ENCODE assay signal across 18 cellular contexts in genomic region chr4:73621357-73621756, GRCh38. TPM values are rescaled to one million over a fixed set of nuclear protein-coding genes. Genes with fewer than 3 reads are reported as not detected.
A peak's percentile ranks its signal among the peaks of the same experiment; 100 is the strongest.
DNase-seq lines count a peak whose midpoint lies in the region; ATAC-seq, FAIRE-seq and TF ChIP-seq lines count a peak whose summit lies in the region.
"Had no signal": no experiment of that assay in that cellular context is flagged by ENCODE, and none has a peak within 500 bp of the region (broad histone marks: within the 10 kb centered on the region; RNA-seq: fewer than 3 reads in every experiment).

No MANE protein-coding gene starts in this region.

- ATAC-seq in A549 (no peak), RWPE2 (ENCODE audit: low read depth) (no peak), mucosa of descending colon (peak; percentile 48), HG02759 (IDR thresholded peaks at IDR 0.05; ENCODE audit: unreplicated experiment) (no peak)
- ATAC-seq: HepG2 had no signal

- TF ChIP-seq CTCF in A549 (IDR thresholded peaks at IDR 0.05) (no peak), RWPE2 (IDR thresholded peaks at IDR 0.05; ENCODE audit: poor library complexity, severe bottlenecking) (no peak), mucosa of descending colon (IDR thresholded peaks at IDR 0.05) (no peak)

- H3K36me3 Mint-ChIP-seq in activated CD4-positive, alpha-beta memory T cell treated with anti-CD3 and anti-CD28 coated beads, Interleukin-2, amount 10 ng/mL, durations not matched to agents 7 days and 5 days (ENCODE audit: low read depth), result no peaks in the 10 kb centered on the region

- no peaks in the 10 kb centered on the region for H3K36me3 ChIP-seq in RWPE2 (ENCODE audit: low read depth)
- H3K36me3 ChIP-seq in mucosa of descending colon (ENCODE audit: low read depth), result no peaks in the 10 kb centered on the region
- H3K36me3 ChIP-seq: Peyer's patch had no signal

- TF ChIP-seq POLR2A in A549 (IDR thresholded peaks at IDR 0.05; ENCODE audit: low read length), result no peak

- CTCF ChIA-PET in A549 (lab: Yijun Ruan, JAX), result interaction anchor here (0.6 kb wide), 1 partner anchor 28 kb away, joined by 3 read pairs; no protein-coding TSS in a partner anchor
- CTCF ChIA-PET in activated CD4-positive, alpha-beta memory T cell treated with anti-CD3 and anti-CD28 coated beads, Interleukin-2, amount 10 ng/mL, durations not matched to agents 7 days and 5 days (lab: Charles Lee), result no interaction called here

- H3K27ac ChIP-seq in A549 (peak overlapping the region in 1 of 2 experiments; percentile 13; a peak in 1 of 6 replicates), RWPE2 (ENCODE audit: poor library complexity, severe bottlenecking) (peak overlapping the region; percentile 54)
- H3K27ac ChIP-seq: GM23248 had no signal

- H3K27me3 ChIP-seq in RWPE2 (ENCODE audit: insufficient read depth, poor library complexity, severe bottlenecking), result no peaks in the 10 kb centered on the region
- H3K27me3 ChIP-seq: Peyer's patch had no signal

- FAIRE-seq in A549 (lab: Jason Lieb, UNC), result no peak
- FAIRE-seq: HepG2 had no signal

- H3K27me3 Mint-ChIP-seq in activated CD4-positive, alpha-beta memory T cell treated with anti-CD3 and anti-CD28 coated beads, Interleukin-2, amount 10 ng/mL, durations not matched to agents 7 days and 5 days, result peaks cover 17% of the 10 kb centered on the region

- TF ChIP-seq EP300 in A549 (IDR thresholded peaks at IDR 0.05), result no peak

- no peak for TF ChIP-seq RAD21 in A549 (conservative IDR thresholded peaks at IDR 0.05 in 1 of 2, IDR thresholded peaks at IDR 0.05 in 1 of 2)

- H3K4me1 Mint-ChIP-seq in activated CD4-positive, alpha-beta memory T cell treated with anti-CD3 and anti-CD28 coated beads, Interleukin-2, amount 10 ng/mL, durations not matched to agents 7 days and 5 days, result peaks cover 3% of the 10 kb centered on the region

- H3K27ac Mint-ChIP-seq in activated CD4-positive, alpha-beta memory T cell treated with anti-CD3 and anti-CD28 coated beads, Interleukin-2, amount 10 ng/mL, durations not matched to agents 7 days and 5 days, result no peak overlapping the region

- H3K4me1 ChIP-seq in A549 (peaks cover 34% of the 10 kb centered on the region), RWPE2 (ENCODE audit: insufficient read depth, poor library complexity, severe bottlenecking) (peaks cover 37% of the 10 kb centered on the region), mucosa of descending colon (ENCODE audit: low read depth) (no peaks in the 10 kb centered on the region)
- H3K4me1 ChIP-seq: Peyer's patch had no signal

- peak overlapping the region; percentile 80; the same call in 2 of the 3 replicates for H3K4me2 ChIP-seq in A549

- H3K4me3 Mint-ChIP-seq in activated CD4-positive, alpha-beta memory T cell treated with anti-CD3 and anti-CD28 coated beads, Interleukin-2, amount 10 ng/mL, durations not matched to agents 7 days and 5 days, result no peak overlapping the region

- no peak for DNase-seq in A549 (ENCODE audit: low read depth in 1 of 2, low spot score in 1 of 2)
- DNase-seq in DMS53 treated with DMSO at 0.1 percent for 48 hours (lab: John Stamatoyannopoulos, UW; ENCODE audit: unreplicated experiment), result peak; percentile 34
- DNase-seq in RWPE2 (ENCODE audit: low spot score), result no peak
- no peak for DNase-seq in mucosa of descending colon
- no peak for DNase-seq in activated CD4-positive, alpha-beta memory T cell treated with anti-CD3 and anti-CD28 coated beads, Interleukin-2, amount 10 ng/mL, durations not matched to agents 7 days and 5 days
- no peak for DNase-seq in posterior vena cava (ENCODE audit: low spot score)
- DNase-seq: AML-193, DND-41, GF-D8, GM23248, NCI-H1436, NCI-H2081, NCI-H226, NCI-H69, SHP77 treated with DMSO at 0.1 percent for 48 hours had no signal

- H3K4me3 ChIP-seq in A549 (no peak overlapping the region), RWPE2 (ENCODE audit: severe bottlenecking) (no peak overlapping the region), mucosa of descending colon (no peak overlapping the region)
- H3K4me3 ChIP-seq: GM23248 had no signal

- POLR2A ChIA-PET in A549 (lab: Yijun Ruan, JAX), result no interaction called here
- POLR2A ChIA-PET in activated CD4-positive, alpha-beta memory T cell treated with anti-CD3 and anti-CD28 coated beads, Interleukin-2, amount 10 ng/mL, durations not matched to agents 7 days and 5 days (lab: Charles Lee), result no interaction called here

- no peaks in the 10 kb centered on the region for H3K9me3 Mint-ChIP-seq in activated CD4-positive, alpha-beta memory T cell treated with anti-CD3 and anti-CD28 coated beads, Interleukin-2, amount 10 ng/mL, durations not matched to agents 7 days and 5 days

- intact Hi-C loops in mucosa of descending colon (cut with DNase I, micrococcal nuclease), result no loop called here
- intact Hi-C loops in posterior vena cava (cut with DNase I), result no loop called here

- H3K9me3 ChIP-seq in A549 (no peaks in the 10 kb centered on the region), RWPE2 (ENCODE audit: severe bottlenecking) (no peaks in the 10 kb centered on the region), mucosa of descending colon (no peaks in the 10 kb centered on the region)
- H3K9me3 ChIP-seq: Peyer's patch had no signal

- 86% methylated on average over 5 of the region's 5 CpGs for WGBS in A549 (ENCODE audit: missing lambda C conversion rate)

TF ChIP-seq in A549, 52 proteins besides CTCF, POLR2A, EP300 and RAD21:
- TF ChIP-seq JUN (IDR thresholded peaks at IDR 0.05) (no peak), CEBPB (IDR thresholded peaks at IDR 0.05) (no peak), BHLHE40 (IDR thresholded peaks at IDR 0.05; ENCODE audit: low read depth, low read length) (no peak), HOXB13 (CRISPR knock-in tag; IDR thresholded peaks at IDR 0.05; ENCODE audit: low read depth) (no peak), JUNB (IDR thresholded peaks at IDR 0.05) (no peak), PBX3 (IDR thresholded peaks at IDR 0.05) (no peak), CBX8 (IDR thresholded peaks at IDR 0.05) (no peak), NR3C1 (IDR thresholded peaks at IDR 0.05) (no peak)

RNA-seq across cellular contexts. Expression of gene RASSF6, which starts 1.1 kb away (rescaled TPM):
- 4.4 and 5.9 TPM in 2 replicates for polyA plus RNA-seq in A549 (2011; rRNA removed)
- 0.33 and 0.43 TPM in 2 replicates for polyA plus RNA-seq in A549 (2012; cell fraction: cytosol; rRNA removed)
- 0.28 and 0.32 TPM in 2 replicates for polyA plus RNA-seq in A549 (2012; cell fraction: nucleus; rRNA removed)
- polyA plus RNA-seq in A549 (2017; fragmentation: RNase III; extraction: RNeasy Plus Mini Kit Qiagen cat#74134 plus additional on column Dnase treatment), result 1.6 to 1.8 TPM (median 1.8 TPM) in 3 replicates
- polyA minus RNA-seq in A549 (2011; rRNA and poly(A)+ RNA removed), result 3.3 and 4.0 TPM in 2 replicates
- 10 to 100 TPM; 15.1 to 41.1 (median 27.1) TPM for total RNA-seq in mucosa of descending colon
- total RNA-seq in activated CD4-positive, alpha-beta memory T cell treated with anti-CD3 and anti-CD28 coated beads, Interleukin-2, amount 10 ng/mL, durations not matched to agents 7 days and 5 days, result under 1 TPM in 1 of 2 experiments, not detected in 1; 0.05 TPM
- total RNA-seq in posterior vena cava, result not detected
- total RNA-seq: GM23248 had no signal
- polyA plus RNA-seq: GM23248 had no signal

Comparison
In these comparisons a context has a peak if more than half of its experiments do, and no peak if none do; other contexts are left out.
1. RNA of gene RASSF6, which starts 1.1 kb away (total RNA-seq): 15.1 to 41.1 TPM in mucosa of descending colon; 0.05 TPM in activated CD4-positive, alpha-beta memory T cell treated with anti-CD3 and anti-CD28 coated beads, Interleukin-2, amount 10 ng/mL, durations not matched to agents 7 days and 5 days and not detected in posterior vena cava; every median in the first group is over 10 times any median in the second.